In genomic region chr4:1772869-1773538, GRCh38 we compare ENCODE assay signal across 15 cellular contexts. TPM values are rescaled to one million over a fixed set of nuclear protein-coding genes. Genes with fewer than 3 reads are reported as not detected.
A peak's percentile ranks its signal among the peaks of the same experiment; 100 is the strongest.
DNase-seq lines count a peak whose midpoint lies in the region; ATAC-seq and TF ChIP-seq lines count a peak whose summit lies in the region.
"Had no signal": no experiment of that assay in that cellular context is flagged by ENCODE, and none has a peak within 500 bp of the region (broad histone marks: within the 10 kb centered on the region; RNA-seq: fewer than 3 reads in every experiment).

No MANE protein-coding gene starts in this region.

- peak overlapping the region; percentile 99 for H2BK15ac ChIP-seq in neuronal stem cell (ENCODE audit: low read length)

- no peaks in the 10 kb centered on the region for H3K9me3 ChIP-seq in neuronal stem cell (replicated peaks in 1 of 2; ENCODE audit: control insufficient read depth in 2 of 2, insufficient read depth in 1 of 2, low read depth in 1 of 2, low read length in 2 of 2)
- H3K9me3 ChIP-seq: esophagus squamous epithelium, right lobe of liver, uterus had no signal

- peak overlapping the region; percentile 97 for H2AK5ac ChIP-seq in neuronal stem cell (ENCODE audit: low read depth, low read length)

- H2BK12ac ChIP-seq in neuronal stem cell (ENCODE audit: low read length) = peak overlapping the region; percentile 73

- H3K4me1 ChIP-seq in neuronal stem cell (ENCODE audit: control insufficient read depth in 2 of 2, insufficient read depth in 1 of 2, low read depth in 1 of 2, low read length in 2 of 2) = peaks cover 62 to 80% of the 10 kb centered on the region in 2 donors
- H3K4me1 ChIP-seq: right lobe of liver, uterus had no signal

- no peak overlapping the region for H4K91ac ChIP-seq in neuronal stem cell (ENCODE audit: low read depth, low read length, poor library complexity)

- no peaks in the 10 kb centered on the region for H3K36me3 ChIP-seq in H7 (replicated peaks; ENCODE audit: control insufficient read depth, insufficient read depth, low read length)
- no peaks in the 10 kb centered on the region for H3K36me3 ChIP-seq in neuronal stem cell (replicated peaks in 1 of 2; ENCODE audit: control insufficient read depth in 2 of 2, insufficient read depth in 2 of 2, low read length in 2 of 2)
- H3K36me3 ChIP-seq: esophagus squamous epithelium, right lobe of liver, uterus had no signal

- H3K14ac ChIP-seq in neuronal stem cell (ENCODE audit: low read length) = peak overlapping the region; percentile 71

- H3K4me3 ChIP-seq in H7 (ENCODE audit: insufficient read depth, low read depth, low read length) (no peak overlapping the region), neuronal stem cell (ENCODE audit: low read length in 2 of 2) (no peak overlapping the region)
- H3K4me3 ChIP-seq: esophagus squamous epithelium, lung, right lobe of liver, uterus had no signal

- peak overlapping the region; percentile 87 for H3K18ac ChIP-seq in neuronal stem cell (ENCODE audit: low read length)

- H3K23ac ChIP-seq in neuronal stem cell (ENCODE audit: low read depth, low read length, poor library complexity) = peak overlapping the region; percentile 73

- peak overlapping the region; percentile 53 for H3K4ac ChIP-seq in neuronal stem cell (ENCODE audit: low read length)

- H2BK120ac ChIP-seq in neuronal stem cell (ENCODE audit: low read depth, low read length) = peak overlapping the region; percentile 81

- no peaks in the 10 kb centered on the region for H3K27me3 ChIP-seq in H7 (ENCODE audit: control insufficient read depth, insufficient read depth, low read length)
- H3K27me3 ChIP-seq in neuronal stem cell (ENCODE audit: control insufficient read depth in 3 of 3, insufficient read depth in 3 of 3, low read depth in 1 of 3, low read length in 3 of 3) = peaks cover 0 to 31% (median 28%) of the 10 kb centered on the region in 3 experiments
- H3K27me3 ChIP-seq: right lobe of liver had no signal

- H3K9ac ChIP-seq in neuronal stem cell (ENCODE audit: low read depth, low read length, poor library complexity) = no peak overlapping the region

- ATAC-seq in SK-N-SH treated with all-trans-retinoic acid at 6 μM for 48 hours (peak; percentile 5; the same call in 1 of the 3 replicates), GM21723 (IDR thresholded peaks at IDR 0.05; ENCODE audit: unreplicated experiment) (no peak)
- ATAC-seq: right lobe of liver had no signal

- no CpG with 5 or more reads among the region's 30 CpGs for WGBS in neuronal stem cell (ENCODE audit: extremely low coverage in 2 of 2, insufficient read length in 2 of 2, insufficient replicate concordance in 1 of 2), 2 donors

- H2BK5ac ChIP-seq in neuronal stem cell (ENCODE audit: low read length) = peak overlapping the region; percentile 53

- no peak overlapping the region for H3K4me2 ChIP-seq in neuronal stem cell (ENCODE audit: insufficient read depth, low read length, poor library complexity, severe bottlenecking)

- H3K27ac ChIP-seq in neuronal stem cell (replicated peaks; ENCODE audit: low read length) = no peak overlapping the region
- H3K27ac ChIP-seq: esophagus squamous epithelium, right lobe of liver, uterus had no signal

- no peak overlapping the region for H2AFZ ChIP-seq in neuronal stem cell (ENCODE audit: low read length)

- peak; percentile 76 for DNase-seq in H7
- peak; percentile 82 for DNase-seq in NCI-H2171 (lab: John Stamatoyannopoulos, UW)
- no peak for DNase-seq in neuronal stem cell (ENCODE audit: low spot score)
- no peak for DNase-seq in COR-L47 (lab: John Stamatoyannopoulos, UW)
- no peak for DNase-seq in stimulated activated CD4-positive, alpha-beta T cell treated with anti-CD3 and anti-CD28 coated beads, Interleukin-2, amount 100 ng/mL, for 24 hours
- DNase-seq: esophagus squamous epithelium, GF-D8, glutamatergic neuron, immature natural killer cell, NCI-H526 treated with DMSO at 0.1 percent for 48 hours, right lobe of liver, uterus had no signal

- peaks cover 3% of the 10 kb centered on the region for H3K79me1 ChIP-seq in neuronal stem cell (ENCODE audit: low read depth, low read length)

- H4K8ac ChIP-seq in neuronal stem cell (ENCODE audit: low read depth, low read length) = peak overlapping the region; percentile 48

TF ChIP-seq in SK-N-SH treated with all-trans-retinoic acid at 6 μM for 48 hours, 23 proteins besides CTCF, POLR2A, EP300 and RAD21:
- TF ChIP-seq SNAI2 (CRISPR knock-in tag; IDR thresholded peaks at IDR 0.05) (no peak), ZFP30 (CRISPR knock-in tag; IDR thresholded peaks at IDR 0.05) (no peak), PATZ1 (CRISPR knock-in tag; IDR thresholded peaks at IDR 0.05; ENCODE audit: borderline replicate concordance) (no peak), CSRNP3 (CRISPR knock-in tag; IDR thresholded peaks at IDR 0.05) (no peak), ZC3H10 (CRISPR knock-in tag; IDR thresholded peaks at IDR 0.05) (no peak)
TF ChIP-seq in SK-N-SH treated with all-trans-retinoic acid at 6 μM for 48 hours: peak in this region for 0.

RNA-seq across cellular contexts. Expression of gene FGFR3, which starts 20.1 kb away (rescaled TPM):
- 37.5 and 43.6 TPM in 2 replicates for total RNA-seq in H7 (2014; rRNA removed; shearing (Covaris generic))
- 7.2 TPM for polyA plus RNA-seq in neuronal stem cell (2013, experiment 1 of 2)
- polyA plus RNA-seq in neuronal stem cell (2013, experiment 2 of 2) = 7.6 TPM
- polyA plus RNA-seq: immature natural killer cell had no signal

RNA-seq across cellular contexts. Expression of gene TACC3, which starts 51.7 kb away (rescaled TPM):
- total RNA-seq in H7 (2014; rRNA removed; shearing (Covaris generic)) = 54.0 and 69.0 TPM in 2 replicates
- polyA plus RNA-seq in neuronal stem cell (2013, experiment 1 of 2) = 110 TPM
- 108 TPM for polyA plus RNA-seq in neuronal stem cell (2013, experiment 2 of 2)

RNA-seq across cellular contexts. Expression of gene TMEM129, which starts 51.9 kb away (rescaled TPM):
- 69.7 and 86.0 TPM in 2 replicates for total RNA-seq in H7 (2014; rRNA removed; shearing (Covaris generic))
- 28.3 TPM for polyA plus RNA-seq in neuronal stem cell (2013, experiment 1 of 2)
- 26.4 TPM for polyA plus RNA-seq in neuronal stem cell (2013, experiment 2 of 2)

Comparison
In these comparisons a context has a peak if more than half of its experiments do, and no peak if none do; other contexts are left out.
1. DNase-seq: peak in H7 (single experiment) and NCI-H2171 (single experiment); none in neuronal stem cell (single experiment), COR-L47 (single experiment) and stimulated activated CD4-positive, alpha-beta T cell treated with anti-CD3 and anti-CD28 coated beads, Interleukin-2, amount 100 ng/mL, for 24 hours (0 of 2).